In the genomic region with DNA sequence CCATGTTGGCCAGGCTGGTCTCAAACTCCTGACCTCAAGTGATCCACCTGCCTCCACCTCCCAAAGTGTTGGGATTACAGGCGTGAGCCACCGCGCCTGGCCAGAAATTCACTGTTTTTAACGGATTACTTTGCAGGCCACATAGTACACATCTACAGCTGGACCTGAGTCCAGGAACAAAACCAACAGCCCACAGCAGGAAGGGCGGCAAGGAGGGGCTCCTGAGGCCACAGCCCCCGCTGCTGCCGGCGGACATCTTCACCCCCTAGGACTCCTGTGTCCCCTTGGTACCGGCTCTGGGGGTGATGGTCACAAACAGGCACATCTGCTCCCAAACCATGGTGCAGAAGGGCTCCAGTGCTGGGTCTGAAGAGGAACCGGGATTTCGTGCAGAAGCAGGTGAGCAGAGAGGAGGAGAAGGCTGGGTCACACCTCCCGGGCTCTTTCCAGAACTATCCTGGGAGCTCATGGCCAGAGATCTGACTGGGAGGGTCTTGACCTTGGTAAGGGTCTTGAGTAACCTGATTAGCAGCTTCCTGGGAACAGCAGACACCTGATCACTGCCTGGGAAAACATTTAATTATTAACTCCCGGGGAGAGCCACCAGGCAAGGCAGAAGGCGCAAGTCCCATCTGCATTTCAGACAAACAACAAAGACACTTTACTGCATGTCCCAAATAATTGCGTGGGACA, we compare ENCODE assay signal across 8 cellular contexts.
DNase-seq lines count a peak whose midpoint lies in the region; ATAC-seq and TF ChIP-seq lines count a peak whose summit lies in the region.
"Not testable (repeated sequence)": the region's sequence is repeated elsewhere in the genome, so short reads cannot be mapped to it uniquely, and the experiment has no call there.

No MANE protein-coding gene starts in this region.

- CTCF ChIA-PET in Caco-2 (lab: Charles Lee); IMR-90 (lab: Yijun Ruan, JAX): not testable (repeated sequence)

- not testable (repeated sequence) for H3K4me1 ChIP-seq in Caco-2; IMR-90 (ENCODE audit: control insufficient read depth, insufficient read depth, low read length); adipocyte (ENCODE audit: control insufficient read depth, insufficient read depth, low read length); duodenal mucosa (ENCODE audit: control insufficient read depth in 1 of 2, insufficient read depth in 2 of 2, low read length in 2 of 2); mucosa of descending colon (ENCODE audit: low read depth)

- dilution Hi-C loops in IMR-90 (cut with HindIII; ENCODE audit: low sequenced_read_pairs, unreplicated experiment) = not testable (repeated sequence)

- H3K9me3 ChIP-seq in Caco-2; IMR-90 (ENCODE audit: control insufficient read depth, insufficient read depth, low read length); adipocyte (ENCODE audit: control insufficient read depth, low read length); duodenal mucosa (ENCODE audit: control insufficient read depth in 1 of 2, low read length in 2 of 2); mucosa of descending colon: not testable (repeated sequence)

- H3K4me1 Mint-ChIP-seq in Caco-2 (ENCODE audit: low read depth, unreplicated experiment) (peaks cover 30% of the 10 kb centered on the region), type B pancreatic cell (ENCODE audit: unreplicated experiment) (peaks cover 40% of the 10 kb centered on the region)

- not testable (repeated sequence) for H3K27me3 Mint-ChIP-seq in Caco-2 (ENCODE audit: insufficient read depth, unreplicated experiment); type B pancreatic cell

- 31% methylated on average over 2 of the region's 15 CpGs; no CpG with 5 or more reads in 1 of the 2 experiments for WGBS in IMR-90 (ENCODE audit: extremely low coverage in 2 of 2, insufficient read length in 1 of 2), 2 experiments

- not testable (repeated sequence) for H2AFZ ChIP-seq in IMR-90 (replicated peaks; ENCODE audit: low read length, poor library complexity)

- peak overlapping the region; percentile 49 for H3K4me2 ChIP-seq in IMR-90 (ENCODE audit: low read depth, low read length)

- not testable (repeated sequence) for H2BK20ac ChIP-seq in IMR-90 (ENCODE audit: low read depth, low read length)

- not testable (repeated sequence) for H3K4me3 ChIP-seq in Caco-2 (ENCODE audit: low read depth, low read length); mucosa of descending colon
- H3K4me3 ChIP-seq in IMR-90 (ENCODE audit: insufficient read depth, low read depth, low read length) (peak overlapping the region; percentile 10; the same call in 1 of the 2 replicates), adipocyte (ENCODE audit: low read length) (peak overlapping the region; percentile 68), duodenal mucosa (ENCODE audit: low read depth in 1 of 2, low read length in 2 of 2) (peak overlapping the region; percentile 40 to 48), kidney epithelial cell (ENCODE audit: low read depth, low read length) (peak overlapping the region; percentile 14)

- intact Hi-C loops in Caco-2 (cut with micrococcal nuclease; ENCODE audit: unreplicated experiment); IMR-90 (cut with micrococcal nuclease); mucosa of descending colon (cut with DNase I, micrococcal nuclease); posterior vena cava (cut with DNase I): not testable (repeated sequence)

- not testable (repeated sequence) for ATAC-seq in IMR-90 (ENCODE audit: low read depth)
- ATAC-seq in mucosa of descending colon = peak; percentile 44

- not testable (repeated sequence) for H2BK5ac ChIP-seq in IMR-90 (ENCODE audit: low read depth, low read length, poor library complexity, severe bottlenecking)

- peak overlapping the region; percentile 48 for H3K27ac Mint-ChIP-seq in Caco-2 (ENCODE audit: unreplicated experiment)
- H3K27ac Mint-ChIP-seq in type B pancreatic cell = peak overlapping the region; percentile 54

- H3K27ac ChIP-seq in IMR-90 (ENCODE audit: insufficient read depth, low read length); duodenal mucosa (ENCODE audit: low read depth, low read length): not testable (repeated sequence)

- H3K27me3 ChIP-seq in Caco-2 (replicated peaks; ENCODE audit: control insufficient read depth, insufficient read depth, low read length); IMR-90 (ENCODE audit: control insufficient read depth, insufficient read depth, low read length); adipocyte (replicated peaks; ENCODE audit: control insufficient read depth, insufficient read depth, low read length); duodenal mucosa (ENCODE audit: control insufficient read depth in 1 of 2, insufficient read depth in 2 of 2, low read length in 2 of 2); kidney epithelial cell (ENCODE audit: control insufficient read depth, insufficient read depth, low read length): not testable (repeated sequence)

- H3K9ac ChIP-seq in IMR-90 (ENCODE audit: low read depth, low read length) (peak overlapping the region; percentile 1; the same call in 1 of the 2 replicates), adipocyte (ENCODE audit: low read length) (peak overlapping the region; percentile 56)
- H3K9ac ChIP-seq in duodenal mucosa (ENCODE audit: low read depth in 1 of 2, low read length in 2 of 2) = not testable (repeated sequence)

- BruUV-seq in Caco-2 (replicated peaks; lab: Mats Ljungman, UMichigan); IMR-90 (replicated peaks; lab: Mats Ljungman, UMichigan): not testable (repeated sequence)

- TF ChIP-seq POLR2A in IMR-90 (IDR thresholded peaks at IDR 0.05; ENCODE audit: low read depth, low read length) = not testable (repeated sequence)

- not testable (repeated sequence) for H3K4ac ChIP-seq in IMR-90 (ENCODE audit: low read depth, low read length)

- H2AK9ac ChIP-seq in IMR-90 (replicated peaks; ENCODE audit: low read depth, low read length, poor library complexity) = not testable (repeated sequence)

- H4K91ac ChIP-seq in IMR-90 (ENCODE audit: insufficient read depth, low read depth, low read length) = not testable (repeated sequence)

- not testable (repeated sequence) for H3K14ac ChIP-seq in IMR-90 (replicated peaks; ENCODE audit: low read depth, low read length)

- H3K9me3 Mint-ChIP-seq in Caco-2 (ENCODE audit: unreplicated experiment); type B pancreatic cell: not testable (repeated sequence)

- H4K20me1 ChIP-seq in IMR-90 (ENCODE audit: insufficient read depth, low read length) = not testable (repeated sequence)

- H4K5ac ChIP-seq in IMR-90 (ENCODE audit: low read depth, low read length) = not testable (repeated sequence)

- in situ Hi-C loops in IMR-90 (cut with MboI; ENCODE audit: low sequenced_read_pairs) = not testable (repeated sequence)

- H3K79me1 ChIP-seq in IMR-90 (ENCODE audit: low read depth in 1 of 2, low read length in 2 of 2) = not testable (repeated sequence)

- not testable (repeated sequence) for TF ChIP-seq CTCF in Caco-2 (IDR thresholded peaks at IDR 0.05; ENCODE audit: insufficient read depth in 1 of 2, low read depth in 1 of 2, low read length in 1 of 2, severe bottlenecking in 1 of 2, unreplicated experiment in 1 of 2); IMR-90 (conservative IDR thresholded peaks at IDR 0.05; ENCODE audit: low read depth, low read length); kidney epithelial cell (IDR thresholded peaks at IDR 0.05; ENCODE audit: insufficient read depth, low read length, poor library complexity, severe bottlenecking); mucosa of descending colon (IDR thresholded peaks at IDR 0.05); type B pancreatic cell (conservative IDR thresholded peaks at IDR 0.05)

- POLR2A ChIA-PET in Caco-2 (lab: Charles Lee); IMR-90 (lab: Charles Lee; ENCODE audit: unreplicated experiment): not testable (repeated sequence)

- not testable (repeated sequence) for H2BK15ac ChIP-seq in IMR-90 (ENCODE audit: low read depth, low read length)

- not testable (repeated sequence) for H3K23ac ChIP-seq in IMR-90 (ENCODE audit: low read depth, low read length)

- H3K36me3 ChIP-seq in Caco-2 (ENCODE audit: control insufficient read depth, insufficient read depth, low read length); IMR-90 (ENCODE audit: control insufficient read depth, insufficient read depth, low read length); adipocyte (ENCODE audit: control insufficient read depth, insufficient read depth, low read length, severe bottlenecking); duodenal mucosa (ENCODE audit: control insufficient read depth in 1 of 2, insufficient read depth in 2 of 2, low read length in 2 of 2); kidney epithelial cell (ENCODE audit: control insufficient read depth, insufficient read depth, low read length); mucosa of descending colon (ENCODE audit: low read depth): not testable (repeated sequence)

- H3K18ac ChIP-seq in IMR-90 (ENCODE audit: low read depth, low read length) = not testable (repeated sequence)

- not testable (repeated sequence) for H3K56ac ChIP-seq in IMR-90 (ENCODE audit: extremely low read depth, insufficient read depth, low read length)

- H2BK120ac ChIP-seq in IMR-90 (ENCODE audit: low read depth, low read length) = not testable (repeated sequence)

- H3K4me3 Mint-ChIP-seq in Caco-2 (ENCODE audit: unreplicated experiment) = peak overlapping the region; percentile 12
- H3K4me3 Mint-ChIP-seq in type B pancreatic cell = peak overlapping the region; percentile 74

- not testable (repeated sequence) for TF ChIP-seq RAD21 in IMR-90 (IDR thresholded peaks at IDR 0.05; ENCODE audit: low read length)

- H2AK5ac ChIP-seq in IMR-90 (ENCODE audit: low read depth, low read length) = not testable (repeated sequence)

- not testable (repeated sequence) for H4K8ac ChIP-seq in IMR-90 (ENCODE audit: low read depth in 2 of 2, low read length in 2 of 2)

- DNase-seq in Caco-2 (peak; percentile 44 to 45), posterior vena cava (ENCODE audit: low spot score) (peak; percentile 36)
- not testable (repeated sequence) for DNase-seq in IMR-90; adipocyte (ENCODE audit: low read depth); kidney epithelial cell (ENCODE audit: low read depth); mucosa of descending colon; type B pancreatic cell (ENCODE audit: extremely low spot score, unreplicated experiment)

- not testable (repeated sequence) for H3K9me1 ChIP-seq in IMR-90 (ENCODE audit: insufficient read depth, low read length)

- H3K36me3 Mint-ChIP-seq in Caco-2 (ENCODE audit: insufficient read depth, unreplicated experiment) = peaks cover 57% of the 10 kb centered on the region
- H3K36me3 Mint-ChIP-seq in type B pancreatic cell = not testable (repeated sequence)
